In the genomic region with DNA sequence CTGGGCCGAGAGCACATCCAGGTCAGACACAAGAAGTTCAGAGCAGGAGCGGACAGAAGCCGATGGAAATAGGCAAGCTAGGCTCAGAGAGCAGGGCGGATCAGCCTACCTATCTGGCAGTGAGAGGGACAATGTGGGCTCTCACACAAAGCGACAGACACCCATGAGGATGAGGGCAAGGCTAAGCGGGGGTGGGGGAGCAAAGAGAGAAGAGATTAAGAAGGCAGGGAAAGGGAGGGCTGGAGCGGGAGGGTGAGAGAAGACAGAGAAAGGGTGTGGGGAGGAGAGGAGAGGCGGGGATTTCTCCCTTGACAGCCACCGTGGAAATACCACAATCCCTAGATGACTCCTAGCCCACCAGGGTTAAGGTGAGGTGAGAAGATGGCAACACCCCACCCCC, we compare ENCODE assay signal across 19 cellular contexts.
"Had no signal": no experiment of that assay in that cellular context is flagged by ENCODE, and none has a peak within 500 bp of the region (broad histone marks: within the 10 kb centered on the region; RNA-seq: fewer than 3 reads in every experiment).

No MANE protein-coding gene starts in this region.

- H3K27ac Mint-ChIP-seq: nephron progenitor cell; progenitor cell of endocrine pancreas; stimulated activated naive B cell treated with anti-CD40 and anti-IgM and Interleukin-4, amounts not matched to agents 10 μg/mL and 1 μg/mL and 100 μg/mL, for 72 hours; stimulated activated naive CD8-positive, alpha-beta T cell treated with anti-CD3 and anti-CD28 coated beads, Interleukin-15, Interleukin-2, amounts not matched to agents 100 ng/mL and 50 ng/mL, for 24 hours had no signal

- H3K27ac ChIP-seq: left lung, parathyroid adenoma, right lobe of liver, thoracic aorta, tibial nerve, vagina had no signal

- ATAC-seq: effector memory CD8-positive, alpha-beta T cell; left cardiac atrium; left lung; naive thymus-derived CD8-positive, alpha-beta T cell; right lobe of liver; stimulated activated naive B cell treated with anti-CD40 and anti-IgM and Interleukin-4, amounts not matched to agents 10 μg/mL and 1 μg/mL and 100 μg/mL, for 72 hours had no signal

- H3K27me3 ChIP-seq: right lobe of liver, vagina had no signal

- H3K9me3 ChIP-seq: left lung, right lobe of liver, thoracic aorta, tibial nerve, vagina had no signal

- H3K36me3 ChIP-seq: left lung, right lobe of liver, thoracic aorta, tibial nerve, vagina had no signal

- H3K9me3 Mint-ChIP-seq: effector memory CD8-positive, alpha-beta T cell; naive thymus-derived CD8-positive, alpha-beta T cell; nephron progenitor cell; stimulated activated naive B cell treated with anti-CD40 and anti-IgM and Interleukin-4, amounts not matched to agents 10 μg/mL and 1 μg/mL and 100 μg/mL, for 72 hours; stimulated activated naive CD8-positive, alpha-beta T cell treated with anti-CD3 and anti-CD28 coated beads, Interleukin-15, Interleukin-2, amounts not matched to agents 100 ng/mL and 50 ng/mL, for 24 hours had no signal

- H3K36me3 Mint-ChIP-seq: naive thymus-derived CD8-positive, alpha-beta T cell; stimulated activated naive B cell treated with anti-CD40 and anti-IgM and Interleukin-4, amounts not matched to agents 10 μg/mL and 1 μg/mL and 100 μg/mL, for 72 hours had no signal

- H3K9ac ChIP-seq: parathyroid adenoma had no signal

- H3K4me1 ChIP-seq: left lung, parathyroid adenoma, right lobe of liver, tibial nerve, vagina had no signal

- H3K4me3 ChIP-seq: left lung, right lobe of liver, thoracic aorta, tibial nerve, vagina had no signal

- DNase-seq: cortex of kidney; effector memory CD8-positive, alpha-beta T cell; left cardiac atrium; left lung; mesenchymal stem cell; midbrain; naive thymus-derived CD8-positive, alpha-beta T cell; nephron progenitor cell; right lobe of liver; small intestine; stimulated activated CD4-positive, alpha-beta T cell treated with anti-CD3 and anti-CD28 coated beads, Interleukin-15, amount 100 ng/mL, for 24 hours; stimulated activated CD4-positive, alpha-beta T cell treated with anti-CD3 and anti-CD28 coated beads, Interleukin-2, amount 100 ng/mL, for 48 hours; stimulated activated naive B cell treated with anti-CD40 and anti-IgM and Interleukin-4, amounts not matched to agents 10 μg/mL and 1 μg/mL and 100 μg/mL, for 72 hours had no signal

- H3K4me3 Mint-ChIP-seq: effector memory CD8-positive, alpha-beta T cell; naive thymus-derived CD8-positive, alpha-beta T cell; nephron progenitor cell; stimulated activated naive B cell treated with anti-CD40 and anti-IgM and Interleukin-4, amounts not matched to agents 10 μg/mL and 1 μg/mL and 100 μg/mL, for 72 hours; stimulated activated naive CD8-positive, alpha-beta T cell treated with anti-CD3 and anti-CD28 coated beads, Interleukin-15, Interleukin-2, amounts not matched to agents 100 ng/mL and 50 ng/mL, for 24 hours had no signal

- H3K4me1 Mint-ChIP-seq: naive thymus-derived CD8-positive, alpha-beta T cell had no signal
